17 cellular contexts compared by ENCODE assay signal in genomic region chr3:51350751-51351150, GRCh38.
"Had no signal": no experiment of that assay in that cellular context is flagged by ENCODE, and none has a peak within 500 bp of the region (broad histone marks: within the 10 kb centered on the region; RNA-seq: fewer than 3 reads in every experiment).

No MANE protein-coding gene starts in this region.

- H3K27ac ChIP-seq: gastrocnemius medialis, left ventricle myocardium inferior, lower lobe of right lung, ovary, uterus had no signal

- H3K27me3 ChIP-seq: gastrocnemius medialis, ovary, uterus had no signal

- H3K36me3 ChIP-seq: gastrocnemius medialis, left ventricle myocardium inferior, lower lobe of right lung, ovary, uterus had no signal

- H3K9me3 ChIP-seq: gastrocnemius medialis, left ventricle myocardium inferior, lower lobe of right lung, ovary, uterus had no signal

- ATAC-seq: esophagus mucosa; gastrocnemius medialis; lower lobe of right lung; naive thymus-derived CD4-positive, alpha-beta T cell; right cardiac atrium had no signal

- DNase-seq: cortex of kidney; effector memory CD4-positive, alpha-beta T cell; gastrocnemius medialis; glutamatergic neuron; immature natural killer cell; left ventricle myocardium inferior; lower lobe of right lung; mesenchymal stem cell; naive thymus-derived CD4-positive, alpha-beta T cell; nephron progenitor cell; ovary; right cardiac atrium; stimulated activated CD4-positive, alpha-beta T cell treated with anti-CD3 and anti-CD28 coated beads, Interleukin-2, amount 100 ng/mL, for 48 hours; stimulated activated naive CD4-positive, alpha-beta T cell treated with Interleukin-2 at 50 U/mL for 16 hours; uterus had no signal

- H3K4me1 ChIP-seq: gastrocnemius medialis, left ventricle myocardium inferior, lower lobe of right lung, uterus had no signal

- H3K4me3 ChIP-seq: gastrocnemius medialis, left ventricle myocardium inferior, lower lobe of right lung, ovary, smooth muscle cell, uterus had no signal
